ENCODE assay signal across 12 cellular contexts in genomic region chr17:19979917-19980770, GRCh38. TPM values are rescaled to one million over a fixed set of nuclear protein-coding genes. Genes with fewer than 3 reads are reported as not detected.
DNase-seq lines count a peak whose midpoint lies in the region; ATAC-seq lines count a peak whose summit lies in the region.
"Had no signal": no experiment of that assay in that cellular context is flagged by ENCODE, and none has a peak within 500 bp of the region (broad histone marks: within the 10 kb centered on the region; RNA-seq: fewer than 3 reads in every experiment).

No MANE protein-coding gene starts in this region.

- DNase-seq in KBM-7 (peak; percentile 89), UCSD-AML1 (lab: John Stamatoyannopoulos, UW; ENCODE audit: unreplicated experiment) (peak; percentile 26), left ventricle myocardium superior (peak; percentile 70), putamen (ENCODE audit: low spot score) (peak; percentile 11), epidermal melanocyte (ENCODE audit: insufficient read length, low spot score) (no peak)
- no peak for DNase-seq in stimulated activated CD4-positive, alpha-beta T cell treated with anti-CD3 and anti-CD28 coated beads, Interleukin-12 subunit alpha, Interleukin-12 subunit beta, amount 100 ng/mL, for 4 hours
- DNase-seq: activated CD4-positive, CD25-positive, alpha-beta regulatory T cell; activated T-cell treated with anti-CD3 and anti-CD28 coated beads, Interleukin-2, amount 50 U/mL, for 48 hours; KG1 had no signal

- ATAC-seq in left ventricle myocardium superior: peak; percentile 10
- ATAC-seq in GM18870 (IDR thresholded peaks at IDR 0.05; ENCODE audit: unreplicated experiment): no peak
- ATAC-seq in GM21528 (IDR thresholded peaks at IDR 0.05; ENCODE audit: low FRiP score, unreplicated experiment): no peak
- ATAC-seq: stimulated activated memory B cell treated with anti-CD40 and anti-IgM and Interleukin-4, amounts not matched to agents 10 μg/mL and 1 μg/mL and 100 μg/mL, for 72 hours had no signal

- in situ Hi-C loops in KBM-7 (cut with MboI; ENCODE audit: low pct_unique_long_range_greater_than_20kb, low sequenced_read_pairs): no loop called here

- intact Hi-C loops in left ventricle myocardium superior (cut with micrococcal nuclease): no loop called here

RNA-seq across cellular contexts. Expression of gene AKAP10, which starts 2.5 kb away (rescaled TPM):
- total RNA-seq in left ventricle myocardium superior: 15.5 TPM

RNA-seq across cellular contexts. Expression of gene SPECC1, which starts 29.0 kb away (rescaled TPM):
- 10.3 TPM for total RNA-seq in left ventricle myocardium superior

Comparison
In these comparisons a context has a peak if more than half of its experiments do, and no peak if none do; other contexts are left out.
1. DNase-seq: peak in KBM-7 (single experiment), UCSD-AML1 (single experiment), left ventricle myocardium superior (single experiment) and putamen (single experiment); none in stimulated activated CD4-positive, alpha-beta T cell treated with anti-CD3 and anti-CD28 coated beads, Interleukin-12 subunit alpha, Interleukin-12 subunit beta, amount 100 ng/mL, for 4 hours (single experiment) and epidermal melanocyte (single experiment).